In genomic region chr16:24754543-24754942, GRCh38 we compare ENCODE assay signal across 9 cellular contexts.
"Had no signal": no experiment of that assay in that cellular context is flagged by ENCODE, and none has a peak within 500 bp of the region (broad histone marks: within the 10 kb centered on the region; RNA-seq: fewer than 3 reads in every experiment).

No MANE protein-coding gene starts in this region.

- H3K36me3 Mint-ChIP-seq: mesothelial cell of epicardium had no signal

- ATAC-seq: esophagus mucosa had no signal

- H3K4me3 Mint-ChIP-seq: mesothelial cell of epicardium had no signal

- H3K27ac Mint-ChIP-seq: mesothelial cell of epicardium had no signal

- H3K9me3 Mint-ChIP-seq: mesothelial cell of epicardium had no signal

- DNase-seq: activated CD4-positive, alpha-beta T cell treated with anti-CD3 and anti-CD28 coated beads for 48 hours; dorsolateral prefrontal cortex; glutamatergic neuron; posterior cingulate gyrus; small intestine; substantia nigra; transverse colon had no signal
